9 cellular contexts compared by ENCODE assay signal in genomic region chr13:97567510-97568243, GRCh38.
DNase-seq lines count a peak whose midpoint lies in the region; ATAC-seq and TF ChIP-seq lines count a peak whose summit lies in the region.
"Had no signal": no experiment of that assay in that cellular context is flagged by ENCODE, and none has a peak within 500 bp of the region (broad histone marks: within the 10 kb centered on the region; RNA-seq: fewer than 3 reads in every experiment).

No MANE protein-coding gene starts in this region.

- no peak overlapping the region for H3K27ac ChIP-seq in gastroesophageal sphincter

- H3K27ac Mint-ChIP-seq in chondrocyte (ENCODE audit: unreplicated experiment) (no peak overlapping the region), osteocyte (ENCODE audit: unreplicated experiment) (no peak overlapping the region)

- no peaks in the 10 kb centered on the region for H3K4me1 ChIP-seq in gastroesophageal sphincter

- DNase-seq in HS-5 (ENCODE audit: low read depth) (peak; percentile 22), chondrocyte (ENCODE audit: low spot score) (no peak), OCI-M2 (lab: John Stamatoyannopoulos, UW; ENCODE audit: unreplicated experiment) (no peak), osteocyte (ENCODE audit: extremely low spot score, unreplicated experiment) (no peak), inferior parietal cortex (ENCODE audit: extremely low spot score) (no peak)

- H3K4me3 ChIP-seq in gastroesophageal sphincter: no peak overlapping the region

- no peaks in the 10 kb centered on the region for H3K36me3 ChIP-seq in gastroesophageal sphincter

- no peaks in the 10 kb centered on the region for H3K9me3 Mint-ChIP-seq in chondrocyte (ENCODE audit: low read depth)
- H3K9me3 Mint-ChIP-seq in osteocyte (ENCODE audit: unreplicated experiment): no peaks in the 10 kb centered on the region
- H3K9me3 Mint-ChIP-seq: central memory CD8-positive, alpha-beta T cell had no signal

- peaks cover 33% of the 10 kb centered on the region for H3K27me3 ChIP-seq in gastroesophageal sphincter

- no peaks in the 10 kb centered on the region for H3K9me3 ChIP-seq in gastroesophageal sphincter

- no peaks in the 10 kb centered on the region for H3K36me3 Mint-ChIP-seq in chondrocyte (ENCODE audit: low read depth)
- no peaks in the 10 kb centered on the region for H3K36me3 Mint-ChIP-seq in osteocyte (ENCODE audit: unreplicated experiment)

- TF ChIP-seq EP300 in gastroesophageal sphincter (IDR thresholded peaks at IDR 0.05): no peak

- H3K27me3 Mint-ChIP-seq in chondrocyte (ENCODE audit: low read depth): no peaks in the 10 kb centered on the region
- peaks cover 17% of the 10 kb centered on the region for H3K27me3 Mint-ChIP-seq in osteocyte (ENCODE audit: unreplicated experiment)

- 64 to 70% methylated on average over 2 to 3 of the region's 3 CpGs for WGBS in gastroesophageal sphincter (ENCODE audit: low coverage in 1 of 2), 2 donors

- TF ChIP-seq CTCF in gastroesophageal sphincter (IDR thresholded peaks at IDR 0.05) (no peak), chondrocyte (IDR thresholded peaks at IDR 0.05) (no peak), osteocyte (IDR thresholded peaks at IDR 0.05) (no peak)

- ATAC-seq in GM18498 (IDR thresholded peaks at IDR 0.05; ENCODE audit: unreplicated experiment) (peak; percentile 86), GM21786 (IDR thresholded peaks at IDR 0.05; ENCODE audit: unreplicated experiment) (peak; percentile 99), gastroesophageal sphincter (peak; percentile 48)

- peaks cover 25% of the 10 kb centered on the region for H3K4me1 Mint-ChIP-seq in chondrocyte (ENCODE audit: low read depth)
- no peaks in the 10 kb centered on the region for H3K4me1 Mint-ChIP-seq in osteocyte (ENCODE audit: unreplicated experiment)
- H3K4me1 Mint-ChIP-seq: central memory CD8-positive, alpha-beta T cell had no signal

- TF ChIP-seq POLR2A in gastroesophageal sphincter (IDR thresholded peaks at IDR 0.05): no peak

- H3K4me3 Mint-ChIP-seq in chondrocyte (ENCODE audit: unreplicated experiment) (no peak overlapping the region), osteocyte (ENCODE audit: unreplicated experiment) (no peak overlapping the region)
- H3K4me3 Mint-ChIP-seq: central memory CD8-positive, alpha-beta T cell had no signal

Comparison
In these comparisons a context has a peak if more than half of its experiments do, and no peak if none do; other contexts are left out.
1. ATAC-seq: peak in every context shown above with its lines; median percentile 99 in GM21786; 86 in GM18498; 48 in gastroesophageal sphincter.